ENCODE assay signal across 12 cellular contexts in genomic region chr6:36098920-36099647, GRCh38. TPM values are rescaled to one million over a fixed set of nuclear protein-coding genes. Genes with fewer than 3 reads are reported as not detected.
A peak's percentile ranks its signal among the peaks of the same experiment; 100 is the strongest.
DNase-seq lines count a peak whose midpoint lies in the region; ATAC-seq, FAIRE-seq and TF ChIP-seq lines count a peak whose summit lies in the region.
"Had no signal": no experiment of that assay in that cellular context is flagged by ENCODE, and none has a peak within 500 bp of the region (broad histone marks: within the 10 kb centered on the region; RNA-seq: fewer than 3 reads in every experiment).

No MANE protein-coding gene starts in this region.

- no peak for TF ChIP-seq POLR2A in K562 (conservative IDR thresholded peaks at IDR 0.05)

- peak; percentile 86 for FAIRE-seq in K562 (lab: Jason Lieb, UNC)
- FAIRE-seq: bronchial epithelial cell, GM12878 had no signal

- in situ Hi-C loops in K562 (cut with MboI) = loop anchor here (5.0 kb wide), 1 partner anchor 72 kb away; the partner anchor contains the start of gene MAPK14

- no peaks in the 10 kb centered on the region for H3K79me2 ChIP-seq in K562 (ENCODE audit: control insufficient read depth, insufficient read depth, low read length)

- no peaks in the 10 kb centered on the region for H3K27me3 ChIP-seq in BLaER1
- H3K27me3 ChIP-seq in K562 (ENCODE audit: control insufficient read depth in 2 of 2, insufficient read depth in 2 of 2, low read length in 2 of 2) = no peaks in the 10 kb centered on the region
- H3K27me3 ChIP-seq: gastroesophageal sphincter had no signal

- H3K36me3 ChIP-seq in BLaER1 (peaks cover 69% of the 10 kb centered on the region), K562 (ENCODE audit: control insufficient read depth, insufficient read depth, low read length) (peaks cover 52% of the 10 kb centered on the region)

- TF ChIP-seq CTCF in K562 (IDR thresholded peaks at IDR 0.05 in 2 of 3, conservative IDR thresholded peaks at IDR 0.05 in 1 of 3; ENCODE audit: insufficient read depth in 2 of 3, low read depth in 1 of 3, low read length in 3 of 3) = peak; percentile 24 to 41 (median 31); a peak in 3 of 6 replicates

- H3K27ac ChIP-seq in BLaER1 (no peak overlapping the region), K562 (ENCODE audit: extremely low read depth, low read depth, low read length) (peak overlapping the region; percentile 60)

- POLR2A ChIA-PET in K562 (lab: Yijun Ruan, JAX) = interaction anchor here (0.5 to 1.2 kb wide), 8 partner anchors 8 to 411 kb away, joined by 3 to 5 read pairs (median 3); no protein-coding TSS in a partner anchor

- H2AFZ ChIP-seq in K562 (ENCODE audit: low read depth, low read length) = peak overlapping the region; percentile 57

- H3K9ac ChIP-seq in BLaER1 (no peak overlapping the region), K562 (ENCODE audit: insufficient read depth in 1 of 2, low read depth in 2 of 2, low read length in 2 of 2) (peak overlapping the region in 1 of 2 experiments; percentile 32; a peak in 2 of 4 replicates)

- ATAC-seq in K562 (peak; percentile 91), HG03095 (IDR thresholded peaks at IDR 0.05; ENCODE audit: unreplicated experiment) (no peak)
- ATAC-seq: gastroesophageal sphincter, GM12878 had no signal

- CTCF ChIA-PET in K562 (lab: Yijun Ruan, JAX; ENCODE audit: low intra/inter-chr PET ratio) = interaction anchor here (0.8 kb wide), 1 partner anchor 72 kb away, joined by 4 read pairs; the partner anchor contains the start of gene MAPK14

- H4K20me1 ChIP-seq in BLaER1 (0 out of 2 replicates have a peak, but pooled peaks cover 9% of the 10 kb centered on the region), K562 (replicated peaks; ENCODE audit: control insufficient read depth, insufficient read depth, low read length) (no peaks in the 10 kb centered on the region)

- peak; percentile 93 for DNase-seq in Jurkat, Clone E6-1 (ENCODE audit: low read depth, low spot score)
- DNase-seq in K562 (ENCODE audit: extremely low read depth in 1 of 4, low spot score in 3 of 4) (peak; percentile 66 to 85 (median 74)), iPS-NIHi7 (ENCODE audit: extremely low spot score) (peak; percentile 56), anterior cingulate cortex (lab: John Stamatoyannopoulos, UW) (no peak), AG20443 (ENCODE audit: low spot score) (no peak), NCI-H526 (lab: John Stamatoyannopoulos, UW) (no peak)
- DNase-seq: activated CD8-positive, alpha-beta memory T cell treated with anti-CD3 and anti-CD28 coated beads for 24 hours had no signal

- no peak overlapping the region for H3K4me3 ChIP-seq in BLaER1
- peak overlapping the region; percentile 27 for H3K4me3 ChIP-seq in Jurkat, Clone E6-1 (ENCODE audit: low read length)
- H3K4me3 ChIP-seq in K562 = no peak overlapping the region
- H3K4me3 ChIP-seq: gastroesophageal sphincter, GM12878 had no signal

- H3K4me2 ChIP-seq in BLaER1 = peak overlapping the region; percentile 16; the same call in 1 of the 2 replicates
- H3K4me2 ChIP-seq in K562 (ENCODE audit: insufficient read depth, low read length) = peak overlapping the region; percentile 50

- H3K9me1 ChIP-seq in K562 (ENCODE audit: control insufficient read depth, insufficient read depth, low read length) = peaks cover 3% of the 10 kb centered on the region

- intact Hi-C loops in K562 (cut with micrococcal nuclease) = loop anchor here (1.0 to 10.0 kb wide), 5 partner anchors 19 to 574 kb away; partner anchors contain the start of genes ARMC12 and MAPK14

- 7% methylated on average over 5 of the region's 5 CpGs for WGBS in K562 (ENCODE audit: insufficient coverage, low coverage, missing lambda C conversion rate)

- H3K4me1 ChIP-seq in BLaER1 = peaks cover 28% of the 10 kb centered on the region
- H3K4me1 ChIP-seq in K562 (replicated peaks in 1 of 2; ENCODE audit: control insufficient read depth in 2 of 2, insufficient read depth in 2 of 2, low read length in 2 of 2) = peaks cover 9 to 33% of the 10 kb centered on the region in 2 experiments

- TF ChIP-seq RAD21 in K562 (CRISPR knock-in tag; conservative IDR thresholded peaks at IDR 0.05 in 1 of 2, IDR thresholded peaks at IDR 0.05 in 1 of 2) = peak in 1 of 2 experiments; percentile 8; a peak in 2 of 4 replicates

- BruUV-seq in K562 (replicated peaks; lab: Mats Ljungman, UMichigan) = no TSS peak

- H3K9me3 ChIP-seq in BLaER1 (no peaks in the 10 kb centered on the region), K562 (replicated peaks; ENCODE audit: control insufficient read depth, insufficient read depth, low read depth, low read length) (peaks cover 1% of the 10 kb centered on the region; the same call in 1 of the 2 replicates)
- H3K9me3 ChIP-seq: gastroesophageal sphincter had no signal

- peak; percentile 2; the same call in 1 of the 2 replicates for TF ChIP-seq EP300 in K562 (IDR thresholded peaks at IDR 0.05; ENCODE audit: low read length)

TF ChIP-seq in K562, 482 proteins besides CTCF, POLR2A, EP300 and RAD21 (continues in another document):
- TF ChIP-seq ETS2 (tag; IDR thresholded peaks at IDR 0.05; ENCODE audit: borderline replicate concordance, poor library complexity, severe bottlenecking) (no peak), ZNF311 (CRISPR knock-in tag; IDR thresholded peaks at IDR 0.05) (no peak), TOE1 (IDR thresholded peaks at IDR 0.05; ENCODE audit: borderline replicate concordance) (0 out of 2 replicates have a peak, but pooled peaks have one; percentile 21), TOE1 (CRISPR knock-in tag; IDR thresholded peaks at IDR 0.05; ENCODE audit: borderline replicate concordance, low read depth) (no peak), NCOA2 (IDR thresholded peaks at IDR 0.05; ENCODE audit: partially characterized antibody in 2 of 2) (peak in 1 of 2 experiments; percentile 77)

RNA-seq across cellular contexts. Expression of gene MAPK13, which starts 31.2 kb away (rescaled TPM):
- 1.1 TPM for polyA plus RNA-seq in Jurkat, Clone E6-1 (2012; ENCODE audit: insufficient read depth, insufficient read length)
- 8.9 and 13.3 TPM in 2 replicates for total RNA-seq in K562 (2011; cell fraction: chromatin; rRNA removed; ENCODE audit: low replicate concordance)
- total RNA-seq in K562 (2011; cell fraction: nucleolus; rRNA removed) = 5.0 and 5.2 TPM in 2 replicates
- total RNA-seq in K562 (2011; cell fraction: nucleoplasm; rRNA removed) = 4.5 and 6.2 TPM in 2 replicates
- total RNA-seq in K562 (2014; rRNA removed) (0.36 and 0.57 TPM in 2 replicates), K562 (2014; rRNA removed; fragmentation: Illumina TruSeq; extraction: Trizol) (0.11 and 0.16 TPM in 2 replicates), K562 (2015; rRNA removed; fragmentation: Illumina TruSeq; extraction: Trizol) (0.30 and 0.43 TPM in 2 replicates), K562 (2021) (0.69 and 0.84 TPM in 2 replicates)
- polyA plus RNA-seq in K562 (2011; rRNA removed) (1.3 and 2.0 TPM in 2 replicates), K562 (2014; fragmentation: Illumina TruSeq; extraction: Trizol) (0.52 and 0.68 TPM in 2 replicates), K562 (2014; fragmentation: Nextera tagmentation; extraction: Ambion mirVana) (under 1 TPM in 1 of 2 experiments, not detected in 1; 0.03 TPM), K562 (2014; rRNA removed) (1.00 and 2.3 TPM in 2 replicates)
- polyA plus RNA-seq in K562 (2011; cell fraction: cytosol; rRNA removed) = 0.83 and 1.1 TPM in 2 replicates
- 6.7 and 15.1 TPM in 2 replicates for polyA plus RNA-seq in K562 (2011; cell fraction: nucleus; rRNA removed)
- polyA plus RNA-seq in K562 (2012) = 0.79 and 2.5 TPM in 2 replicates
- 0.30 and 0.35 TPM in 2 replicates for polyA minus RNA-seq in K562 (2011; rRNA and poly(A)+ RNA removed)
- 0.95 and 1.7 TPM in 2 replicates for polyA minus RNA-seq in K562 (2011; cell fraction: cytosol; rRNA and poly(A)+ RNA removed)
- 0.78 and 1.1 TPM in 2 replicates for polyA minus RNA-seq in K562 (2011; cell fraction: nucleus; rRNA and poly(A)+ RNA removed)

Comparison
In these comparisons a context has a peak if more than half of its experiments do, and no peak if none do; other contexts are left out.
1. DNase-seq: peak in Jurkat, Clone E6-1 (single experiment), K562 (4 of 4) and iPS-NIHi7 (single experiment); none in anterior cingulate cortex (0 of 58), AG20443 (single experiment) and NCI-H526 (0 of 2).